In genomic region chr6:57221191-57221935, GRCh38 we compare ENCODE assay signal across 8 cellular contexts. TPM values are rescaled to one million over a fixed set of nuclear protein-coding genes. Genes with fewer than 3 reads are reported as not detected.
DNase-seq lines count a peak whose midpoint lies in the region; ATAC-seq and TF ChIP-seq lines count a peak whose summit lies in the region.

No MANE protein-coding gene starts in this region.

- peaks cover 18% of the 10 kb centered on the region for H3K27me3 Mint-ChIP-seq in activated naive CD4-positive, alpha-beta T cell treated with anti-CD3 and anti-CD28 coated beads for 36 hours (ENCODE audit: low read depth)

- DNase-seq in DMS79 (lab: John Stamatoyannopoulos, UW) (peak; percentile 45), HS-5 (ENCODE audit: low read depth) (peak; percentile 34), RKO (ENCODE audit: low spot score) (peak; percentile 81), head of caudate nucleus (peak in 41 of 42 donors; percentile 19 to 72 (median 50)), osteoblast (ENCODE audit: insufficient read length, low spot score, missing footprints) (peak; percentile 76), transverse colon (peak; percentile 62)
- peak; percentile 41 for DNase-seq in activated naive CD4-positive, alpha-beta T cell treated with anti-CD3 and anti-CD28 coated beads for 36 hours

- H3K4me2 ChIP-seq in osteoblast (ENCODE audit: insufficient read depth, low read length): peak overlapping the region; percentile 98

- ATAC-seq in GM21367 (IDR thresholded peaks at IDR 0.05; ENCODE audit: unreplicated experiment): peak; percentile 68

- TF ChIP-seq EP300 in transverse colon (IDR thresholded peaks at IDR 0.05; ENCODE audit: low read depth): no peak

- H3K4me3 ChIP-seq in osteoblast (ENCODE audit: insufficient read depth, low read length) (peak overlapping the region; percentile 93), transverse colon (peak overlapping the region; percentile 76 to 92 (median 86))

- TF ChIP-seq POLR2A in transverse colon (IDR thresholded peaks at IDR 0.05): no peak

- no peaks in the 10 kb centered on the region for H3K36me3 ChIP-seq in osteoblast (ENCODE audit: insufficient read depth, low read length)
- no peaks in the 10 kb centered on the region for H3K36me3 ChIP-seq in transverse colon

- TF ChIP-seq CTCF in osteoblast (IDR thresholded peaks at IDR 0.05; ENCODE audit: extremely low read depth, low read depth, low read length) (peak; percentile 24), transverse colon (IDR thresholded peaks at IDR 0.05) (peak; percentile 34 to 76 (median 60))

- in situ Hi-C loops in transverse colon (cut with MboI; ENCODE audit: low pct_ligation_motif_present in 1 of 4, low pct_unique_long_range_greater_than_20kb in 1 of 4, low sequenced_read_pairs in 3 of 4): no loop called here

- peaks cover 18% of the 10 kb centered on the region for H3K4me1 Mint-ChIP-seq in activated naive CD4-positive, alpha-beta T cell treated with anti-CD3 and anti-CD28 coated beads for 36 hours (ENCODE audit: low read depth)

- 0 to 2% methylated on average over 9 to 30 of the region's 38 CpGs for WGBS in transverse colon (ENCODE audit: low coverage in 1 of 2), 2 donors

- intact Hi-C loops in activated naive CD4-positive, alpha-beta T cell treated with anti-CD3 and anti-CD28 coated beads for 36 hours (cut with micrococcal nuclease): loop anchor here (5.0 kb wide), 1 partner anchor 741 kb away; no protein-coding TSS in a partner anchor
- intact Hi-C loops in head of caudate nucleus (cut with DNase I): loop anchor here (5.0 to 10.0 kb wide), 2 partner anchors 49 to 93 kb away; partner anchors contain the start of genes BAG2 and PRIM2
- intact Hi-C loops in transverse colon (cut with DNase I; ENCODE audit: low total_unique reads): loop anchor here (5.0 kb wide), 1 partner anchor 44 kb away; no protein-coding TSS in a partner anchor

- peaks cover 2% of the 10 kb centered on the region for H3K36me3 Mint-ChIP-seq in activated naive CD4-positive, alpha-beta T cell treated with anti-CD3 and anti-CD28 coated beads for 36 hours (ENCODE audit: low read depth)

- no peak overlapping the region for H3K27ac Mint-ChIP-seq in activated naive CD4-positive, alpha-beta T cell treated with anti-CD3 and anti-CD28 coated beads for 36 hours

- CTCF ChIA-PET in activated naive CD4-positive, alpha-beta T cell treated with anti-CD3 and anti-CD28 coated beads for 36 hours (lab: Charles Lee): interaction anchor here (0.6 to 1.8 kb wide), 5 partner anchors 16 to 95 kb away, joined by 3 to 4 read pairs (median 3); no protein-coding TSS in a partner anchor

- H3K79me2 ChIP-seq in osteoblast (ENCODE audit: insufficient read depth, low read length): peaks cover 63% of the 10 kb centered on the region

- H3K4me3 Mint-ChIP-seq in activated naive CD4-positive, alpha-beta T cell treated with anti-CD3 and anti-CD28 coated beads for 36 hours: peak overlapping the region; percentile 82

- H3K9me3 Mint-ChIP-seq in activated naive CD4-positive, alpha-beta T cell treated with anti-CD3 and anti-CD28 coated beads for 36 hours: no peaks in the 10 kb centered on the region

- H3K27ac ChIP-seq in osteoblast (ENCODE audit: low read depth, low read length): peak overlapping the region; percentile 94
- peak overlapping the region; percentile 89 to 96 (median 94) for H3K27ac ChIP-seq in transverse colon

- H3K27me3 ChIP-seq in osteoblast (ENCODE audit: insufficient read depth, low read length): no peaks in the 10 kb centered on the region
- H3K27me3 ChIP-seq in transverse colon: no peaks in the 10 kb centered on the region

- H3K9me3 ChIP-seq in osteoblast (ENCODE audit: low read depth, low read length): no peaks in the 10 kb centered on the region
- H3K9me3 ChIP-seq in transverse colon: no peaks in the 10 kb centered on the region

- H3K4me1 ChIP-seq in osteoblast (ENCODE audit: insufficient read depth, low read length) (peaks cover 36% of the 10 kb centered on the region), transverse colon (peaks cover 5 to 40% (median 8%) of the 10 kb centered on the region in 4 donors)

- peak overlapping the region; percentile 87 for H2AFZ ChIP-seq in osteoblast (ENCODE audit: low read length)

- peaks cover 3% of the 10 kb centered on the region for H4K20me1 ChIP-seq in osteoblast (ENCODE audit: insufficient read depth, low read length)

RNA-seq across cellular contexts. Expression of gene RAB23, which starts 0.7 kb away (rescaled TPM):
- total RNA-seq in activated naive CD4-positive, alpha-beta T cell treated with anti-CD3 and anti-CD28 coated beads for 36 hours: 1 to 10 TPM; 1.1 to 1.7 TPM
- total RNA-seq in osteoblast (74.0 and 82.2 TPM in 2 replicates), transverse colon (10 to 100 TPM; 21.7 to 28.5 (median 25.1) TPM)

RNA-seq across cellular contexts. Expression of gene BAG2, which starts 49.2 kb away (rescaled TPM):
- total RNA-seq in activated naive CD4-positive, alpha-beta T cell treated with anti-CD3 and anti-CD28 coated beads for 36 hours: 1 to 10 TPM; 6.8 to 7.0 TPM
- total RNA-seq in osteoblast (13.3 and 17.7 TPM in 2 replicates), transverse colon (10 to 100 TPM in 3 of 4 donors, 1 to 10 TPM in 1; 7.1 to 49.0 (median 10.7) TPM)

Comparison
In these comparisons a context has a peak if more than half of its experiments do, and no peak if none do; other contexts are left out.
1. Peak in every context shown above with its lines: DNase-seq, ATAC-seq, H3K4me3 ChIP-seq and H3K27ac ChIP-seq.
2. RNA of gene RAB23, which starts 0.7 kb away (total RNA-seq): 74.0 to 82.2 TPM in osteoblast and 21.7 to 28.5 TPM in transverse colon; 1.1 to 1.7 TPM in activated naive CD4-positive, alpha-beta T cell treated with anti-CD3 and anti-CD28 coated beads for 36 hours; every median in the first group is over 4 times any median in the second.